ENCODE assay signal across 8 cellular contexts in genomic region chr3:192219926-192220325, GRCh38.
"Had no signal": no experiment of that assay in that cellular context is flagged by ENCODE, and none has a peak within 500 bp of the region (broad histone marks: within the 10 kb centered on the region; RNA-seq: fewer than 3 reads in every experiment).

No MANE protein-coding gene starts in this region.

- ATAC-seq: GM12878 had no signal

- H3K4me3 ChIP-seq: GM12878 had no signal

- DNase-seq: GDM1, GF-D8 had no signal

- FAIRE-seq: G401.6, GM12878, GM12891, GM12892, GM18507, GM19239 had no signal
